In genomic region chr3:149009732-149010131, GRCh38 we compare ENCODE assay signal across 9 cellular contexts. TPM values are rescaled to one million over a fixed set of nuclear protein-coding genes. Genes with fewer than 3 reads are reported as not detected.
A peak's percentile ranks its signal among the peaks of the same experiment; 100 is the strongest.
DNase-seq lines count a peak whose midpoint lies in the region; ATAC-seq and TF ChIP-seq lines count a peak whose summit lies in the region.
"Had no signal": no experiment of that assay in that cellular context is flagged by ENCODE, and none has a peak within 500 bp of the region (broad histone marks: within the 10 kb centered on the region; RNA-seq: fewer than 3 reads in every experiment).

No MANE protein-coding gene starts in this region.

- no peak overlapping the region for H3K4me2 ChIP-seq in SK-N-SH

- intact Hi-C loops in activated naive CD4-positive, alpha-beta T cell treated with anti-CD3 and anti-CD28 coated beads for 36 hours (cut with micrococcal nuclease) = no loop called here
- intact Hi-C loops in activated T-helper 1 cell treated with anti-CD3 and anti-CD28 coated beads, Interleukin-12 subunit alpha, Interleukin-12 subunit beta, Interleukin-2, Interleukin-4 antibody, amounts not matched to agents 30 ng/mL and 10 ng/mL and 1 ng/mL, durations not matched to agents 14 hours and 24 hours and 36 hours (cut with micrococcal nuclease) = loop anchor here (1.0 kb wide), 3 partner anchors 11 to 34 kb away; partner anchors contain the start of gene GYG1

- H3K9me3 Mint-ChIP-seq in activated naive CD4-positive, alpha-beta T cell treated with anti-CD3 and anti-CD28 coated beads, Interleukin-2, amount 10 ng/mL, durations not matched to agents 7 days and 5 days = no peaks in the 10 kb centered on the region
- no peaks in the 10 kb centered on the region for H3K9me3 Mint-ChIP-seq in activated naive CD4-positive, alpha-beta T cell treated with anti-CD3 and anti-CD28 coated beads for 36 hours
- no peaks in the 10 kb centered on the region for H3K9me3 Mint-ChIP-seq in activated T-helper 1 cell treated with anti-CD3 and anti-CD28 coated beads, Interleukin-12 subunit alpha, Interleukin-12 subunit beta, Interleukin-2, Interleukin-4 antibody, amounts not matched to agents 30 ng/mL and 10 ng/mL and 1 ng/mL, durations not matched to agents 14 hours and 24 hours and 36 hours
- H3K9me3 Mint-ChIP-seq in stimulated activated naive CD8-positive, alpha-beta T cell treated with anti-CD3 and anti-CD28 coated beads, Interleukin-15, amount 100 ng/mL, for 72 hours = no peaks in the 10 kb centered on the region

- no peaks in the 10 kb centered on the region for H3K79me2 ChIP-seq in SK-N-SH (ENCODE audit: insufficient read depth)

- H3F3A ChIP-seq in SK-N-SH (replicated peaks; ENCODE audit: insufficient read depth) = peaks cover 1% of the 10 kb centered on the region

- H3K4me3 ChIP-seq in SK-N-SH (ENCODE audit: low read depth in 2 of 2, low read length in 1 of 2) = no peak overlapping the region

- H2AFZ ChIP-seq in SK-N-SH (ENCODE audit: low read depth) = no peak overlapping the region

- peak; percentile 85 for ATAC-seq in HG03135 (IDR thresholded peaks at IDR 0.05; ENCODE audit: unreplicated experiment)
- peak; percentile 99 for ATAC-seq in stimulated activated naive CD8-positive, alpha-beta T cell treated with anti-CD3 and anti-CD28 coated beads, Interleukin-15, amount 100 ng/mL, for 72 hours

- no peak for TF ChIP-seq CTCF in SK-N-SH (IDR thresholded peaks at IDR 0.05)

- no peak for TF ChIP-seq EP300 in SK-N-SH (IDR thresholded peaks at IDR 0.05; ENCODE audit: borderline replicate concordance in 1 of 2, low read depth in 1 of 2, low read length in 1 of 2)

- H3K27me3 Mint-ChIP-seq in activated naive CD4-positive, alpha-beta T cell treated with anti-CD3 and anti-CD28 coated beads, Interleukin-2, amount 10 ng/mL, durations not matched to agents 7 days and 5 days = no peaks in the 10 kb centered on the region
- no peaks in the 10 kb centered on the region for H3K27me3 Mint-ChIP-seq in activated naive CD4-positive, alpha-beta T cell treated with anti-CD3 and anti-CD28 coated beads for 36 hours (ENCODE audit: low read depth)
- H3K27me3 Mint-ChIP-seq in activated T-helper 1 cell treated with anti-CD3 and anti-CD28 coated beads, Interleukin-12 subunit alpha, Interleukin-12 subunit beta, Interleukin-2, Interleukin-4 antibody, amounts not matched to agents 30 ng/mL and 10 ng/mL and 1 ng/mL, durations not matched to agents 14 hours and 24 hours and 36 hours (ENCODE audit: insufficient read depth) = no peaks in the 10 kb centered on the region
- no peaks in the 10 kb centered on the region for H3K27me3 Mint-ChIP-seq in stimulated activated naive CD8-positive, alpha-beta T cell treated with anti-CD3 and anti-CD28 coated beads, Interleukin-15, amount 100 ng/mL, for 72 hours

- H3K36me3 ChIP-seq in SK-N-SH (replicated peaks in 1 of 2; ENCODE audit: control insufficient read depth in 1 of 2, insufficient read depth in 2 of 2, low read length in 1 of 2) = peaks cover 19 to 20% of the 10 kb centered on the region in 2 experiments

- peaks cover 45% of the 10 kb centered on the region for H3K36me3 Mint-ChIP-seq in activated naive CD4-positive, alpha-beta T cell treated with anti-CD3 and anti-CD28 coated beads, Interleukin-2, amount 10 ng/mL, durations not matched to agents 7 days and 5 days
- peaks cover 41% of the 10 kb centered on the region for H3K36me3 Mint-ChIP-seq in activated naive CD4-positive, alpha-beta T cell treated with anti-CD3 and anti-CD28 coated beads for 36 hours (ENCODE audit: low read depth)
- H3K36me3 Mint-ChIP-seq in activated T-helper 1 cell treated with anti-CD3 and anti-CD28 coated beads, Interleukin-12 subunit alpha, Interleukin-12 subunit beta, Interleukin-2, Interleukin-4 antibody, amounts not matched to agents 30 ng/mL and 10 ng/mL and 1 ng/mL, durations not matched to agents 14 hours and 24 hours and 36 hours (ENCODE audit: low read depth) = peaks cover 48% of the 10 kb centered on the region

- POLR2A ChIA-PET in SK-N-SH (lab: Yijun Ruan, JAX) = no interaction called here

- H3K4me1 ChIP-seq in SK-N-SH (ENCODE audit: control insufficient read depth in 1 of 2, insufficient read depth in 2 of 2, low read depth in 1 of 2, low read length in 1 of 2) = peaks cover 0 to under 1% of the 10 kb centered on the region in 2 experiments; a peak in 3 of 4 replicates

- no peaks in the 10 kb centered on the region for H4K20me1 ChIP-seq in SK-N-SH (ENCODE audit: insufficient read depth)

- no peak for TF ChIP-seq RAD21 in SK-N-SH (IDR thresholded peaks at IDR 0.05; ENCODE audit: low read length)

- CTCF ChIA-PET in activated naive CD4-positive, alpha-beta T cell treated with anti-CD3 and anti-CD28 coated beads, Interleukin-2, amount 10 ng/mL, durations not matched to agents 7 days and 5 days (lab: Charles Lee) = interaction anchor here (0.7 to 1.4 kb wide), 5 partner anchors 11 to 264 kb away, joined by 3 to 6 read pairs (median 3); no protein-coding TSS in a partner anchor
- CTCF ChIA-PET in activated naive CD4-positive, alpha-beta T cell treated with anti-CD3 and anti-CD28 coated beads for 36 hours (lab: Charles Lee) = interaction anchor here (0.6 kb wide), 1 partner anchor 56 kb away, joined by 4 read pairs; no protein-coding TSS in a partner anchor
- CTCF ChIA-PET in SK-N-SH (lab: Yijun Ruan, JAX) = no interaction called here

- H3K4me3 Mint-ChIP-seq in activated naive CD4-positive, alpha-beta T cell treated with anti-CD3 and anti-CD28 coated beads, Interleukin-2, amount 10 ng/mL, durations not matched to agents 7 days and 5 days = no peak overlapping the region
- no peak overlapping the region for H3K4me3 Mint-ChIP-seq in activated naive CD4-positive, alpha-beta T cell treated with anti-CD3 and anti-CD28 coated beads for 36 hours
- no peak overlapping the region for H3K4me3 Mint-ChIP-seq in activated T-helper 1 cell treated with anti-CD3 and anti-CD28 coated beads, Interleukin-12 subunit alpha, Interleukin-12 subunit beta, Interleukin-2, Interleukin-4 antibody, amounts not matched to agents 30 ng/mL and 10 ng/mL and 1 ng/mL, durations not matched to agents 14 hours and 24 hours and 36 hours
- no peak overlapping the region for H3K4me3 Mint-ChIP-seq in stimulated activated naive CD8-positive, alpha-beta T cell treated with anti-CD3 and anti-CD28 coated beads, Interleukin-15, amount 100 ng/mL, for 72 hours

- no peak overlapping the region for H3K27ac ChIP-seq in SK-N-SH (ENCODE audit: low read depth in 2 of 2, low read length in 1 of 2)
- H3K27ac ChIP-seq: C4-2B had no signal

- no peaks in the 10 kb centered on the region for H3K27me3 ChIP-seq in SK-N-SH (ENCODE audit: insufficient read depth)

- 97% methylated on average over 2 of the region's 2 CpGs for WGBS in SK-N-SH (ENCODE audit: low lambda C conversion rate)

- peak; percentile 61 for DNase-seq in activated naive CD4-positive, alpha-beta T cell treated with anti-CD3 and anti-CD28 coated beads, Interleukin-2, amount 10 ng/mL, durations not matched to agents 7 days and 5 days
- no peak for DNase-seq in activated naive CD4-positive, alpha-beta T cell treated with anti-CD3 and anti-CD28 coated beads for 36 hours
- peak; percentile 47 for DNase-seq in activated T-helper 1 cell treated with anti-CD3 and anti-CD28 coated beads, Interleukin-12 subunit alpha, Interleukin-12 subunit beta, Interleukin-2, Interleukin-4 antibody, amounts not matched to agents 30 ng/mL and 10 ng/mL and 1 ng/mL, durations not matched to agents 14 hours and 24 hours and 36 hours (ENCODE audit: low spot score)
- DNase-seq in stimulated activated naive CD8-positive, alpha-beta T cell treated with anti-CD3 and anti-CD28 coated beads, Interleukin-15, amount 100 ng/mL, for 72 hours = peak; percentile 12 to 56
- DNase-seq in NCI-H2081 (lab: John Stamatoyannopoulos, UW) (no peak), SK-N-SH (no peak), cerebellar nuclear complex (lab: John Stamatoyannopoulos, UW) (no peak)

- peaks cover 19% of the 10 kb centered on the region for H3K4me1 Mint-ChIP-seq in activated naive CD4-positive, alpha-beta T cell treated with anti-CD3 and anti-CD28 coated beads, Interleukin-2, amount 10 ng/mL, durations not matched to agents 7 days and 5 days
- H3K4me1 Mint-ChIP-seq in activated naive CD4-positive, alpha-beta T cell treated with anti-CD3 and anti-CD28 coated beads for 36 hours (ENCODE audit: low read depth) = no peaks in the 10 kb centered on the region
- peaks cover 36% of the 10 kb centered on the region for H3K4me1 Mint-ChIP-seq in activated T-helper 1 cell treated with anti-CD3 and anti-CD28 coated beads, Interleukin-12 subunit alpha, Interleukin-12 subunit beta, Interleukin-2, Interleukin-4 antibody, amounts not matched to agents 30 ng/mL and 10 ng/mL and 1 ng/mL, durations not matched to agents 14 hours and 24 hours and 36 hours (ENCODE audit: low read depth)
- peaks cover 7% of the 10 kb centered on the region for H3K4me1 Mint-ChIP-seq in stimulated activated naive CD8-positive, alpha-beta T cell treated with anti-CD3 and anti-CD28 coated beads, Interleukin-15, amount 100 ng/mL, for 72 hours

- no peaks in the 10 kb centered on the region for H3K9me3 ChIP-seq in SK-N-SH

- no peak overlapping the region for H3K9ac ChIP-seq in SK-N-SH

- H3K9me2 ChIP-seq in SK-N-SH = no peaks in the 10 kb centered on the region

- peak overlapping the region; percentile 82 for H3K27ac Mint-ChIP-seq in activated naive CD4-positive, alpha-beta T cell treated with anti-CD3 and anti-CD28 coated beads, Interleukin-2, amount 10 ng/mL, durations not matched to agents 7 days and 5 days
- no peak overlapping the region for H3K27ac Mint-ChIP-seq in activated naive CD4-positive, alpha-beta T cell treated with anti-CD3 and anti-CD28 coated beads for 36 hours
- peak overlapping the region; percentile 71 for H3K27ac Mint-ChIP-seq in activated T-helper 1 cell treated with anti-CD3 and anti-CD28 coated beads, Interleukin-12 subunit alpha, Interleukin-12 subunit beta, Interleukin-2, Interleukin-4 antibody, amounts not matched to agents 30 ng/mL and 10 ng/mL and 1 ng/mL, durations not matched to agents 14 hours and 24 hours and 36 hours
- peak overlapping the region in 1 of 2 donors; percentile 59 for H3K27ac Mint-ChIP-seq in stimulated activated naive CD8-positive, alpha-beta T cell treated with anti-CD3 and anti-CD28 coated beads, Interleukin-15, amount 100 ng/mL, for 72 hours

TF ChIP-seq in SK-N-SH, 30 proteins besides CTCF, POLR2A, EP300 and RAD21 (continues in another document):
- no peak for TF ChIP-seq POLR2AphosphoS5 (IDR thresholded peaks at IDR 0.05; ENCODE audit: low read depth, low read length)
- TF ChIP-seq TCF12 (IDR thresholded peaks at IDR 0.05) = no peak

RNA-seq across cellular contexts. Expression of gene GYG1, which starts 18.4 kb away (rescaled TPM):
- 10 to 100 TPM; 13.5 to 13.9 TPM for total RNA-seq in activated naive CD4-positive, alpha-beta T cell treated with anti-CD3 and anti-CD28 coated beads for 36 hours
- 33.6 and 34.1 TPM in 2 replicates for total RNA-seq in activated T-helper 1 cell treated with anti-CD3 and anti-CD28 coated beads, Interleukin-12 subunit alpha, Interleukin-12 subunit beta, Interleukin-2, Interleukin-4 antibody, amounts not matched to agents 30 ng/mL and 10 ng/mL and 1 ng/mL, durations not matched to agents 14 hours and 24 hours and 36 hours
- polyA plus RNA-seq in SK-N-SH (2012; rRNA removed) = 16.8 and 21.7 TPM in 2 replicates
- polyA plus RNA-seq in SK-N-SH (2012; cell fraction: cytosol; rRNA removed) = 21.0 and 23.2 TPM in 2 replicates
- 8.8 and 20.0 TPM in 2 replicates for polyA plus RNA-seq in SK-N-SH (2012; cell fraction: nucleus; rRNA removed)

Comparison
In these comparisons a context has a peak if more than half of its experiments do, and no peak if none do; other contexts are left out.
1. DNase-seq: peak in activated naive CD4-positive, alpha-beta T cell treated with anti-CD3 and anti-CD28 coated beads, Interleukin-2, amount 10 ng/mL, durations not matched to agents 7 days and 5 days (single experiment), activated T-helper 1 cell treated with anti-CD3 and anti-CD28 coated beads, Interleukin-12 subunit alpha, Interleukin-12 subunit beta, Interleukin-2, Interleukin-4 antibody, amounts not matched to agents 30 ng/mL and 10 ng/mL and 1 ng/mL, durations not matched to agents 14 hours and 24 hours and 36 hours (single experiment) and stimulated activated naive CD8-positive, alpha-beta T cell treated with anti-CD3 and anti-CD28 coated beads, Interleukin-15, amount 100 ng/mL, for 72 hours (2 of 2); none in activated naive CD4-positive, alpha-beta T cell treated with anti-CD3 and anti-CD28 coated beads for 36 hours (single experiment), NCI-H2081 (0 of 2), SK-N-SH (single experiment) and cerebellar nuclear complex (0 of 2).